Comparison of ENCODE assay signal across 1 cellular context in the genomic region with DNA sequence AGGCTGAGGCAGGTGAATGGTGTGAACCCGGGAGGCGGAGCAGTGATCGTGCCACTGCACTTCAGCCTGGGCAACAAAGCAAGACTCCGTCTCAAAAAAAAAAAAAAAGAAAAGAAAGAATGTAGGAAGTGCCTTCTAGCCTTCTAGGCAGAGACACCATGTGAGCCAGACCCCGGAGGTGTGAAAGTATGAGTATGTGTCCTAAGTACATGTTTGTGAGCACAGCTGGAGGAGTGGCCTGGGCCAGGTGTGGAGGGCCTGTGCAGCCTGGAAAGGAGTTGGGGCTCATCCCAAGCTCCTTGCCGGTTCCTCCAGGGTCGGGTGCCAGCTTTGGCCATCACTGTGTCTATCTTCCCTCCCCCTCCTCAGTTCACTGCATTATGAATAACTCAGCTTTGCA.
TF ChIP-seq lines count a peak whose summit lies in the region.

No MANE protein-coding gene starts in this region.

TF ChIP-seq in H1, 55 proteins besides CTCF, POLR2A, EP300 and RAD21:
- TF ChIP-seq RBBP5 (IDR thresholded peaks at IDR 0.05; ENCODE audit: borderline replicate concordance, low read depth, low read length) (no peak), POLR2AphosphoS5 (IDR thresholded peaks at IDR 0.05; ENCODE audit: low read depth, low read length) (no peak), TEAD4 (IDR thresholded peaks at IDR 0.05; ENCODE audit: low read depth, low read length) (no peak), HDAC6 (IDR thresholded peaks at IDR 0.05; ENCODE audit: low read depth, low read length) (no peak), KDM5A (IDR thresholded peaks at IDR 0.05; ENCODE audit: low read length) (no peak), SIN3A (conservative IDR thresholded peaks at IDR 0.05 in 1 of 2, IDR thresholded peaks at IDR 0.05 in 1 of 2; ENCODE audit: low read depth in 1 of 2, low read length in 2 of 2) (no peak), SP2 (IDR thresholded peaks at IDR 0.05; ENCODE audit: low read length) (no peak), CBX5 (IDR thresholded peaks at IDR 0.05; ENCODE audit: low read depth, low read length) (no peak), CHD2 (IDR thresholded peaks at IDR 0.05; ENCODE audit: low read length) (no peak), GABPA (IDR thresholded peaks at IDR 0.05; ENCODE audit: borderline replicate concordance, insufficient read depth, low read length) (no peak), CHD1 (IDR thresholded peaks at IDR 0.05; ENCODE audit: low read depth, low read length) (no peak), RFX5 (IDR thresholded peaks at IDR 0.05; ENCODE audit: borderline replicate concordance, low read depth, low read length) (no peak), BACH1 (IDR thresholded peaks at IDR 0.05; ENCODE audit: low read length) (no peak), HDAC2 (IDR thresholded peaks at IDR 0.05; ENCODE audit: borderline replicate concordance in 1 of 2, low read depth in 2 of 2, low read length in 2 of 2) (no peak), SP1 (IDR thresholded peaks at IDR 0.05; ENCODE audit: low read depth, low read length) (no peak), EGR1 (IDR thresholded peaks at IDR 0.05; ENCODE audit: borderline replicate concordance, low read depth, low read length) (no peak), TAF1 (IDR thresholded peaks at IDR 0.05; ENCODE audit: low read depth, low read length) (no peak), MAFK (IDR thresholded peaks at IDR 0.05; ENCODE audit: low read depth, low read length) (no peak)
- TF ChIP-seq, protein P1, sequence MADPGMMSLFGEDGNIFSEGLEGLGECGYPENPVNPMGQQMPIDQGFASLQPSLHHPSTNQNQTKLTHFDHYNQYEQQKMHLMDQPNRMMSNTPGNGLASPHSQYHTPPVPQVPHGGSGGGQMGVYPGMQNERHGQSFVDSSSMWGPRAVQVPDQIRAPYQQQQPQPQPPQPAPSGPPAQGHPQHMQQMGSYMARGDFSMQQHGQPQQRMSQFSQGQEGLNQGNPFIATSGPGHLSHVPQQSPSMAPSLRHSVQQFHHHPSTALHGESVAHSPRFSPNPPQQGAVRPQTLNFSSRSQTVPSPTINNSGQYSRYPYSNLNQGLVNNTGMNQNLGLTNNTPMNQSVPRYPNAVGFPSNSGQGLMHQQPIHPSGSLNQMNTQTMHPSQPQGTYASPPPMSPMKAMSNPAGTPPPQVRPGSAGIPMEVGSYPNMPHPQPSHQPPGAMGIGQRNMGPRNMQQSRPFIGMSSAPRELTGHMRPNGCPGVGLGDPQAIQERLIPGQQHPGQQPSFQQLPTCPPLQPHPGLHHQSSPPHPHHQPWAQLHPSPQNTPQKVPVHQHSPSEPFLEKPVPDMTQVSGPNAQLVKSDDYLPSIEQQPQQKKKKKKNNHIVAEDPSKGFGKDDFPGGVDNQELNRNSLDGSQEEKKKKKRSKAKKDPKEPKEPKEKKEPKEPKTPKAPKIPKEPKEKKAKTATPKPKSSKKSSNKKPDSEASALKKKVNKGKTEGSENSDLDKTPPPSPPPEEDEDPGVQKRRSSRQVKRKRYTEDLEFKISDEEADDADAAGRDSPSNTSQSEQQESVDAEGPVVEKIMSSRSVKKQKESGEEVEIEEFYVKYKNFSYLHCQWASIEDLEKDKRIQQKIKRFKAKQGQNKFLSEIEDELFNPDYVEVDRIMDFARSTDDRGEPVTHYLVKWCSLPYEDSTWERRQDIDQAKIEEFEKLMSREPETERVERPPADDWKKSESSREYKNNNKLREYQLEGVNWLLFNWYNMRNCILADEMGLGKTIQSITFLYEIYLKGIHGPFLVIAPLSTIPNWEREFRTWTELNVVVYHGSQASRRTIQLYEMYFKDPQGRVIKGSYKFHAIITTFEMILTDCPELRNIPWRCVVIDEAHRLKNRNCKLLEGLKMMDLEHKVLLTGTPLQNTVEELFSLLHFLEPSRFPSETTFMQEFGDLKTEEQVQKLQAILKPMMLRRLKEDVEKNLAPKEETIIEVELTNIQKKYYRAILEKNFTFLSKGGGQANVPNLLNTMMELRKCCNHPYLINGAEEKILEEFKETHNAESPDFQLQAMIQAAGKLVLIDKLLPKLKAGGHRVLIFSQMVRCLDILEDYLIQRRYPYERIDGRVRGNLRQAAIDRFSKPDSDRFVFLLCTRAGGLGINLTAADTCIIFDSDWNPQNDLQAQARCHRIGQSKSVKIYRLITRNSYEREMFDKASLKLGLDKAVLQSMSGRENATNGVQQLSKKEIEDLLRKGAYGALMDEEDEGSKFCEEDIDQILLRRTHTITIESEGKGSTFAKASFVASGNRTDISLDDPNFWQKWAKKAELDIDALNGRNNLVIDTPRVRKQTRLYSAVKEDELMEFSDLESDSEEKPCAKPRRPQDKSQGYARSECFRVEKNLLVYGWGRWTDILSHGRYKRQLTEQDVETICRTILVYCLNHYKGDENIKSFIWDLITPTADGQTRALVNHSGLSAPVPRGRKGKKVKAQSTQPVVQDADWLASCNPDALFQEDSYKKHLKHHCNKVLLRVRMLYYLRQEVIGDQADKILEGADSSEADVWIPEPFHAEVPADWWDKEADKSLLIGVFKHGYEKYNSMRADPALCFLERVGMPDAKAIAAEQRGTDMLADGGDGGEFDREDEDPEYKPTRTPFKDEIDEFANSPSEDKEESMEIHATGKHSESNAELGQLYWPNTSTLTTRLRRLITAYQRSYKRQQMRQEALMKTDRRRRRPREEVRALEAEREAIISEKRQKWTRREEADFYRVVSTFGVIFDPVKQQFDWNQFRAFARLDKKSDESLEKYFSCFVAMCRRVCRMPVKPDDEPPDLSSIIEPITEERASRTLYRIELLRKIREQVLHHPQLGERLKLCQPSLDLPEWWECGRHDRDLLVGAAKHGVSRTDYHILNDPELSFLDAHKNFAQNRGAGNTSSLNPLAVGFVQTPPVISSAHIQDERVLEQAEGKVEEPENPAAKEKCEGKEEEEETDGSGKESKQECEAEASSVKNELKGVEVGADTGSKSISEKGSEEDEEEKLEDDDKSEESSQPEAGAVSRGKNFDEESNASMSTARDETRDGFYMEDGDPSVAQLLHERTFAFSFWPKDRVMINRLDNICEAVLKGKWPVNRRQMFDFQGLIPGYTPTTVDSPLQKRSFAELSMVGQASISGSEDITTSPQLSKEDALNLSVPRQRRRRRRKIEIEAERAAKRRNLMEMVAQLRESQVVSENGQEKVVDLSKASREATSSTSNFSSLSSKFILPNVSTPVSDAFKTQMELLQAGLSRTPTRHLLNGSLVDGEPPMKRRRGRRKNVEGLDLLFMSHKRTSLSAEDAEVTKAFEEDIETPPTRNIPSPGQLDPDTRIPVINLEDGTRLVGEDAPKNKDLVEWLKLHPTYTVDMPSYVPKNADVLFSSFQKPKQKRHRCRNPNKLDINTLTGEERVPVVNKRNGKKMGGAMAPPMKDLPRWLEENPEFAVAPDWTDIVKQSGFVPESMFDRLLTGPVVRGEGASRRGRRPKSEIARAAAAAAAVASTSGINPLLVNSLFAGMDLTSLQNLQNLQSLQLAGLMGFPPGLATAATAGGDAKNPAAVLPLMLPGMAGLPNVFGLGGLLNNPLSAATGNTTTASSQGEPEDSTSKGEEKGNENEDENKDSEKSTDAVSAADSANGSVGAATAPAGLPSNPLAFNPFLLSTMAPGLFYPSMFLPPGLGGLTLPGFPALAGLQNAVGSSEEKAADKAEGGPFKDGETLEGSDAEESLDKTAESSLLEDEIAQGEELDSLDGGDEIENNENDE (IDR thresholded peaks at IDR 0.05; ENCODE audit: insufficient replicate concordance, low read length), result no peak
- TF ChIP-seq, protein P2, sequence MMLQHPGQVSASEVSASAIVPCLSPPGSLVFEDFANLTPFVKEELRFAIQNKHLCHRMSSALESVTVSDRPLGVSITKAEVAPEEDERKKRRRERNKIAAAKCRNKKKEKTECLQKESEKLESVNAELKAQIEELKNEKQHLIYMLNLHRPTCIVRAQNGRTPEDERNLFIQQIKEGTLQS (IDR thresholded peaks at IDR 0.05; ENCODE audit: insufficient read depth, low read depth, low read length), result no peak
